ENCODE assay signal across 14 cellular contexts in the genomic region with DNA sequence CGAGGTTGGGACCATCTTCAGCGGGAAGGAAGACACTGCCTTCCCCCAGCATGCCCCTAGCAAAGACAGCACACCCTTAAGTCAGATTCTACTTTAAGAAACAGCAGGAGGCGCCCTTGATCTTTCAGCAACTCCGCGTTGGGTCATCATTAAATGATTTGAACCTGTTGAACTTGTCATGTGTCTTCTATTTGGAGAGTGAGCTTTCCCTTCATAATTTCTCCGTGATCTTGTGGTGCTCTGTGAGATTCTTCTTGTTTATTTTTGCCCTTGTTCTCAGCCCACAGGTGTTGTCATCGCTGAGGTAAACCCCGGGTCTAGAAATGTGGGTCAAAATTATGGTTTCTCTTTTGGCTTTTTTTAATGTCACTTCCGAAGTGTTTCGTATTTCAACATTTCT. TPM values are rescaled to one million over a fixed set of nuclear protein-coding genes. Genes with fewer than 3 reads are reported as not detected.
DNase-seq lines count a peak whose midpoint lies in the region; ATAC-seq, FAIRE-seq and TF ChIP-seq lines count a peak whose summit lies in the region.
"Had no signal": no experiment of that assay in that cellular context is flagged by ENCODE, and none has a peak within 500 bp of the region (broad histone marks: within the 10 kb centered on the region; RNA-seq: fewer than 3 reads in every experiment).

No MANE protein-coding gene starts in this region.

- in situ Hi-C loops in K562 (cut with MboI): loop anchor here (25.0 kb wide), 1 partner anchor 1540 kb away; no protein-coding TSS in a partner anchor

- no peaks in the 10 kb centered on the region for H3K36me3 Mint-ChIP-seq in natural killer cell treated with Interleukin-12 subunit alpha and Interleukin-12 subunit beta and Interleukin-15 and Interleukin-18, amount 100 ng/mL, for 72 hours
- H3K36me3 Mint-ChIP-seq: activated CD4-positive, alpha-beta memory T cell treated with anti-CD3 and anti-CD28 coated beads for 36 hours; activated naive CD8-positive, alpha-beta T cell treated with anti-CD3 and anti-CD28 coated beads for 36 hours had no signal

- H3K9me1 ChIP-seq in K562 (ENCODE audit: control insufficient read depth, insufficient read depth, low read length): no peaks in the 10 kb centered on the region

- peaks cover 2% of the 10 kb centered on the region for H3K4me1 ChIP-seq in Loucy (ENCODE audit: insufficient read depth, low read length, poor library complexity, severe bottlenecking)
- H3K4me1 ChIP-seq in K562 (replicated peaks in 1 of 2; ENCODE audit: control insufficient read depth in 2 of 2, insufficient read depth in 2 of 2, low read length in 2 of 2): no peaks in the 10 kb centered on the region; a peak in 1 of 5 replicates

- H3K4me1 Mint-ChIP-seq in natural killer cell treated with Interleukin-12 subunit alpha and Interleukin-12 subunit beta and Interleukin-15 and Interleukin-18, amount 100 ng/mL, for 72 hours (ENCODE audit: low read depth in 2 of 2): peaks cover 0 to 9% of the 10 kb centered on the region in 2 donors

- H3K27me3 ChIP-seq in Loucy (ENCODE audit: insufficient read depth, low read length, poor library complexity, severe bottlenecking) (no peaks in the 10 kb centered on the region), K562 (ENCODE audit: control insufficient read depth in 2 of 2, insufficient read depth in 2 of 2, low read length in 2 of 2) (peaks cover 0 to 6% of the 10 kb centered on the region in 2 experiments; a peak in 3 of 5 replicates)

- H2AFZ ChIP-seq in Loucy (ENCODE audit: low read length) (no peak overlapping the region), K562 (ENCODE audit: low read depth, low read length) (no peak overlapping the region)

- TF ChIP-seq POLR2A in K562 (conservative IDR thresholded peaks at IDR 0.05): no peak

- no peak overlapping the region for H3K27ac ChIP-seq in K562 (ENCODE audit: extremely low read depth, low read depth, low read length)
- H3K27ac ChIP-seq: psoas muscle had no signal

- TF ChIP-seq EP300 in K562 (IDR thresholded peaks at IDR 0.05; ENCODE audit: low read length): no peak

- no peak overlapping the region for H3K4me3 Mint-ChIP-seq in natural killer cell treated with Interleukin-12 subunit alpha and Interleukin-12 subunit beta and Interleukin-15 and Interleukin-18, amount 100 ng/mL, for 72 hours
- H3K4me3 Mint-ChIP-seq: activated CD4-positive, alpha-beta memory T cell treated with anti-CD3 and anti-CD28 coated beads for 36 hours; activated naive CD8-positive, alpha-beta T cell treated with anti-CD3 and anti-CD28 coated beads for 36 hours had no signal

- peak; percentile 55; the same call in 2 of the 3 replicates for ATAC-seq in K562
- peak; percentile 50 to 67 for ATAC-seq in natural killer cell treated with Interleukin-12 subunit alpha and Interleukin-12 subunit beta and Interleukin-15 and Interleukin-18, amount 100 ng/mL, for 72 hours
- ATAC-seq in HG03442 (IDR thresholded peaks at IDR 0.05; ENCODE audit: unreplicated experiment): no peak
- ATAC-seq: psoas muscle had no signal

- no peak overlapping the region for H3K27ac Mint-ChIP-seq in natural killer cell treated with Interleukin-12 subunit alpha and Interleukin-12 subunit beta and Interleukin-15 and Interleukin-18, amount 100 ng/mL, for 72 hours
- H3K27ac Mint-ChIP-seq: activated CD4-positive, alpha-beta memory T cell treated with anti-CD3 and anti-CD28 coated beads for 36 hours; activated naive CD8-positive, alpha-beta T cell treated with anti-CD3 and anti-CD28 coated beads for 36 hours had no signal

- BruUV-seq in K562 (replicated peaks; lab: Mats Ljungman, UMichigan): no TSS peak

- DNase-seq in ELF-1 (ENCODE audit: low read depth, low spot score): peak; percentile 40
- DNase-seq in K562 (ENCODE audit: extremely low read depth in 1 of 4, low spot score in 3 of 4): peak in 2 of 4 experiments; percentile 15 to 49
- DNase-seq in natural killer cell treated with Interleukin-12 subunit alpha and Interleukin-12 subunit beta and Interleukin-15 and Interleukin-18, amount 100 ng/mL, for 72 hours (ENCODE audit: low spot score): no peak
- DNase-seq in DMS 273 (lab: John Stamatoyannopoulos, UW; ENCODE audit: unreplicated experiment): no peak
- DNase-seq in NCI-H1092 treated with DMSO at 0.1 percent for 48 hours (lab: John Stamatoyannopoulos, UW): no peak
- DNase-seq in NCI-H1048 (lab: John Stamatoyannopoulos, UW): no peak
- DNase-seq: activated CD4-positive, alpha-beta memory T cell treated with anti-CD3 and anti-CD28 coated beads for 36 hours; activated naive CD8-positive, alpha-beta T cell treated with anti-CD3 and anti-CD28 coated beads for 36 hours; NCI-H2227 treated with DMSO at 0.1 percent for 48 hours; psoas muscle; SW 1271 had no signal

- H3K9me2 ChIP-seq in Loucy (replicated peaks; ENCODE audit: low read depth, low read length): no peaks in the 10 kb centered on the region

- TF ChIP-seq RAD21 in K562 (CRISPR knock-in tag; conservative IDR thresholded peaks at IDR 0.05 in 1 of 2, IDR thresholded peaks at IDR 0.05 in 1 of 2): peak; percentile 48 to 82; a peak in 3 of 4 replicates

- no peaks in the 10 kb centered on the region for H4K20me1 ChIP-seq in Loucy (ENCODE audit: insufficient read depth, low read length, poor library complexity, severe bottlenecking)
- H4K20me1 ChIP-seq in K562 (replicated peaks; ENCODE audit: control insufficient read depth, insufficient read depth, low read length): no peaks in the 10 kb centered on the region

- peaks cover 12% of the 10 kb centered on the region for H3K9me3 Mint-ChIP-seq in natural killer cell treated with Interleukin-12 subunit alpha and Interleukin-12 subunit beta and Interleukin-15 and Interleukin-18, amount 100 ng/mL, for 72 hours
- H3K9me3 Mint-ChIP-seq: activated CD4-positive, alpha-beta memory T cell treated with anti-CD3 and anti-CD28 coated beads for 36 hours; activated naive CD8-positive, alpha-beta T cell treated with anti-CD3 and anti-CD28 coated beads for 36 hours had no signal

- CTCF ChIA-PET in K562 (lab: Yijun Ruan, JAX; ENCODE audit: low intra/inter-chr PET ratio): no interaction called here

- H3K9me3 ChIP-seq in Loucy (ENCODE audit: insufficient read depth, low read depth, low read length): no peaks in the 10 kb centered on the region
- no peaks in the 10 kb centered on the region for H3K9me3 ChIP-seq in K562 (replicated peaks; ENCODE audit: control insufficient read depth, insufficient read depth, low read depth, low read length)
- H3K9me3 ChIP-seq: psoas muscle had no signal

- H3K4me3 ChIP-seq in Loucy (ENCODE audit: low read length, poor library complexity, severe bottlenecking): no peak overlapping the region
- H3K4me3 ChIP-seq in K562: no peak overlapping the region
- H3K4me3 ChIP-seq: psoas muscle had no signal

- H3F3A ChIP-seq in Loucy (ENCODE audit: low read depth): no peaks in the 10 kb centered on the region

- TF ChIP-seq CTCF in Loucy (conservative IDR thresholded peaks at IDR 0.05; ENCODE audit: low read length) (peak; percentile 33), K562 (IDR thresholded peaks at IDR 0.05 in 2 of 3, conservative IDR thresholded peaks at IDR 0.05 in 1 of 3; ENCODE audit: insufficient read depth in 2 of 3, low read depth in 1 of 3, low read length in 3 of 3) (peak; percentile 32 to 70 (median 45); a peak in 5 of 6 replicates)

- H3K27me3 Mint-ChIP-seq in natural killer cell treated with Interleukin-12 subunit alpha and Interleukin-12 subunit beta and Interleukin-15 and Interleukin-18, amount 100 ng/mL, for 72 hours: peaks cover 12 to 13% of the 10 kb centered on the region in 2 donors
- H3K27me3 Mint-ChIP-seq: activated CD4-positive, alpha-beta memory T cell treated with anti-CD3 and anti-CD28 coated beads for 36 hours; activated naive CD8-positive, alpha-beta T cell treated with anti-CD3 and anti-CD28 coated beads for 36 hours had no signal

- no peak for FAIRE-seq in K562 (lab: Jason Lieb, UNC)
- FAIRE-seq: islet of Langerhans had no signal

- WGBS in K562 (ENCODE audit: insufficient coverage, low coverage, missing lambda C conversion rate): 5% methylated on average over 10 of the region's 10 CpGs

- intact Hi-C loops in K562 (cut with micrococcal nuclease): no loop called here

- H3K4me2 ChIP-seq in Loucy (ENCODE audit: low read depth, low read length, poor library complexity, severe bottlenecking): no peak overlapping the region
- H3K4me2 ChIP-seq in K562 (ENCODE audit: insufficient read depth, low read length): no peak overlapping the region

- H3K79me2 ChIP-seq in Loucy (ENCODE audit: insufficient read depth, low read length): no peaks in the 10 kb centered on the region
- no peaks in the 10 kb centered on the region for H3K79me2 ChIP-seq in K562 (ENCODE audit: control insufficient read depth, insufficient read depth, low read length)

- POLR2A ChIA-PET in K562 (lab: Yijun Ruan, JAX): no interaction called here

- H3K9ac ChIP-seq in Loucy (ENCODE audit: low read depth, low read length, poor library complexity, severe bottlenecking) (no peak overlapping the region), K562 (ENCODE audit: insufficient read depth in 1 of 2, low read depth in 2 of 2, low read length in 2 of 2) (no peak overlapping the region)

- H3K36me3 ChIP-seq in Loucy (ENCODE audit: insufficient read depth, low read length): no peaks in the 10 kb centered on the region
- H3K36me3 ChIP-seq in K562 (ENCODE audit: control insufficient read depth, insufficient read depth, low read length): no peaks in the 10 kb centered on the region

TF ChIP-seq in K562, 482 proteins besides CTCF, POLR2A, EP300 and RAD21 (continues in another document):
- no peak for TF ChIP-seq MYNN (IDR thresholded peaks at IDR 0.05)
- TF ChIP-seq MYNN (CRISPR knock-in tag; IDR thresholded peaks at IDR 0.05): no peak

RNA-seq across cellular contexts. Expression of a gene that starts 49.5 kb away (rescaled TPM):
- total RNA-seq in K562 (2011; cell fraction: chromatin; rRNA removed; ENCODE audit: low replicate concordance): 163 and 183 TPM in 2 replicates
- 87.5 and 88.7 TPM in 2 replicates for total RNA-seq in K562 (2011; cell fraction: nucleolus; rRNA removed)
- 91.3 and 119 TPM in 2 replicates for total RNA-seq in K562 (2011; cell fraction: nucleoplasm; rRNA removed)
- total RNA-seq in K562 (2014; rRNA removed) (44.0 and 48.8 TPM in 2 replicates), K562 (2014; rRNA removed; fragmentation: Illumina TruSeq; extraction: Trizol) (37.2 and 39.7 TPM in 2 replicates), K562 (2015; rRNA removed; fragmentation: Illumina TruSeq; extraction: Trizol) (43.6 and 47.2 TPM in 2 replicates), K562 (2021) (63.4 and 70.4 TPM in 2 replicates)
- polyA plus RNA-seq in K562 (2011; rRNA removed) (36.9 and 47.9 TPM in 2 replicates), K562 (2014; fragmentation: Illumina TruSeq; extraction: Trizol) (60.4 and 69.6 TPM in 2 replicates), K562 (2014; fragmentation: Nextera tagmentation; extraction: Ambion mirVana) (10 to 100 TPM; 21.1 to 29.2 TPM), K562 (2014; rRNA removed) (34.2 and 35.0 TPM in 2 replicates)
- 40.0 and 41.1 TPM in 2 replicates for polyA plus RNA-seq in K562 (2011; cell fraction: cytosol; rRNA removed)
- polyA plus RNA-seq in K562 (2011; cell fraction: nucleus; rRNA removed): 186 and 189 TPM in 2 replicates
- 49.8 and 55.3 TPM in 2 replicates for polyA plus RNA-seq in K562 (2012)
- 41.6 and 42.9 TPM in 2 replicates for polyA minus RNA-seq in K562 (2011; rRNA and poly(A)+ RNA removed)
- polyA minus RNA-seq in K562 (2011; cell fraction: cytosol; rRNA and poly(A)+ RNA removed): 38.5 and 39.2 TPM in 2 replicates
- 48.2 and 73.2 TPM in 2 replicates for polyA minus RNA-seq in K562 (2011; cell fraction: nucleus; rRNA and poly(A)+ RNA removed)
- total RNA-seq in natural killer cell treated with Interleukin-12 subunit alpha and Interleukin-12 subunit beta and Interleukin-15 and Interleukin-18, amount 100 ng/mL, for 72 hours: 10 to 100 TPM; 70.4 to 99.9 TPM
